In genomic region chr4:55347610-55348228, GRCh38 we compare ENCODE assay signal across 8 cellular contexts. TPM values are rescaled to one million over a fixed set of nuclear protein-coding genes. Genes with fewer than 3 reads are reported as not detected.
A peak's percentile ranks its signal among the peaks of the same experiment; 100 is the strongest.
DNase-seq lines count a peak whose midpoint lies in the region; ATAC-seq and TF ChIP-seq lines count a peak whose summit lies in the region.

No MANE protein-coding gene starts in this region.

- no peak overlapping the region for H3K56ac ChIP-seq in H9 (ENCODE audit: insufficient read length, low read depth, low read length)

- no peak overlapping the region for H2AK5ac ChIP-seq in H9 (ENCODE audit: insufficient read length, low read length)

- no peaks in the 10 kb centered on the region for H3K79me1 ChIP-seq in H9 (ENCODE audit: insufficient read depth, low read depth, low read length, poor library complexity, severe bottlenecking)

- no peak overlapping the region for H3K14ac ChIP-seq in H9 (ENCODE audit: insufficient read depth, low read length)

- TF ChIP-seq CTCF in 22Rv1 (IDR thresholded peaks at IDR 0.05) (no peak), H9 (conservative IDR thresholded peaks at IDR 0.05) (no peak), gastroesophageal sphincter (IDR thresholded peaks at IDR 0.05) (no peak), testis (IDR thresholded peaks at IDR 0.05) (no peak)

- ATAC-seq in gastroesophageal sphincter (no peak), HG02642 (IDR thresholded peaks at IDR 0.05; ENCODE audit: poor library complexity, unreplicated experiment) (no peak)

- no peak overlapping the region for H3K18ac ChIP-seq in H9 (ENCODE audit: insufficient read length, low read depth, low read length)

- peaks cover 6% of the 10 kb centered on the region for H3K23me2 ChIP-seq in H9 (ENCODE audit: insufficient read length, low read depth, low read length, poor library complexity, severe bottlenecking)

- intact Hi-C loops in testis (cut with DNase I; ENCODE audit: low total_unique reads): no loop called here

- H4K8ac ChIP-seq in H9 (replicated peaks; ENCODE audit: insufficient read length, low read depth, low read length): no peak overlapping the region

- no peak overlapping the region for H4K5ac ChIP-seq in H9 (ENCODE audit: insufficient read length, low read depth, low read length)

- peaks cover 9 to 13% (median 13%) of the 10 kb centered on the region in 3 experiments for H3K36me3 Mint-ChIP-seq in H9 (ENCODE audit: insufficient read depth in 1 of 3, low read depth in 3 of 3)
- H3K36me3 Mint-ChIP-seq in T-helper 2 cell treated with Interferon-gamma antibody and Interleukin-4, amounts not matched to agents 5 μg/mL and 100 μg/mL, for 36 hours (ENCODE audit: low read depth): peaks cover 5% of the 10 kb centered on the region

- H3K27me3 ChIP-seq in H9 (ENCODE audit: insufficient read depth, low read length) (no peaks in the 10 kb centered on the region), gastroesophageal sphincter (no peaks in the 10 kb centered on the region), testis (no peaks in the 10 kb centered on the region)

- peaks cover 1% of the 10 kb centered on the region in 2 experiments for H3K9me3 Mint-ChIP-seq in H9
- H3K9me3 Mint-ChIP-seq in T-helper 2 cell treated with Interferon-gamma antibody and Interleukin-4, amounts not matched to agents 5 μg/mL and 100 μg/mL, for 36 hours: no peaks in the 10 kb centered on the region

- peak overlapping the region; percentile 87 for H3K27ac ChIP-seq in 22Rv1
- H3K27ac ChIP-seq in H9 (ENCODE audit: insufficient read length, low read depth, low read length): no peak overlapping the region
- H3K27ac ChIP-seq in gastroesophageal sphincter: peak overlapping the region in 3 of 4 donors; percentile 93 to 97 (median 96)
- no peak overlapping the region for H3K27ac ChIP-seq in testis

- H3K4me1 Mint-ChIP-seq in H9: peaks cover 20 to 23% of the 10 kb centered on the region in 2 experiments
- H3K4me1 Mint-ChIP-seq in T-helper 2 cell treated with Interferon-gamma antibody and Interleukin-4, amounts not matched to agents 5 μg/mL and 100 μg/mL, for 36 hours (ENCODE audit: low read depth): peaks cover 21% of the 10 kb centered on the region

- H2BK12ac ChIP-seq in H9 (ENCODE audit: insufficient read length, low read depth, low read length): no peak overlapping the region

- no peaks in the 10 kb centered on the region for H4K20me1 ChIP-seq in H9 (ENCODE audit: control insufficient read depth, insufficient read depth, insufficient read length)

- TF ChIP-seq POLR2A in gastroesophageal sphincter (IDR thresholded peaks at IDR 0.05): no peak
- TF ChIP-seq POLR2A in testis (IDR thresholded peaks at IDR 0.05): no peak

- no peak overlapping the region for H2AFZ ChIP-seq in H9 (ENCODE audit: low read length)

- no peak overlapping the region for H2BK5ac ChIP-seq in H9 (ENCODE audit: insufficient read length, low read length)

- no peaks in the 10 kb centered on the region for H3K79me2 ChIP-seq in H9 (ENCODE audit: insufficient read depth, low read length)

- H3K4me1 ChIP-seq in H9 (ENCODE audit: insufficient read depth, low read length): no peaks in the 10 kb centered on the region
- H3K4me1 ChIP-seq in gastroesophageal sphincter: peaks cover 0 to 27% (median 16%) of the 10 kb centered on the region in 3 donors
- peaks cover 8% of the 10 kb centered on the region for H3K4me1 ChIP-seq in testis

- no peak overlapping the region for H4K91ac ChIP-seq in H9 (ENCODE audit: insufficient read length, low read depth, low read length)

- no peaks in the 10 kb centered on the region for H3K36me3 ChIP-seq in gastroesophageal sphincter
- H3K36me3 ChIP-seq in testis (ENCODE audit: low read depth, missing control alignments): no peaks in the 10 kb centered on the region

- no peak overlapping the region for H3K27ac Mint-ChIP-seq in H9
- H3K27ac Mint-ChIP-seq in T-helper 2 cell treated with Interferon-gamma antibody and Interleukin-4, amounts not matched to agents 5 μg/mL and 100 μg/mL, for 36 hours: peak overlapping the region; percentile 80

- H3K4me3 ChIP-seq in gastroesophageal sphincter (no peak overlapping the region), testis (no peak overlapping the region)

- no peaks in the 10 kb centered on the region for H3K9me3 ChIP-seq in H9 (ENCODE audit: control insufficient read depth, low read depth, low read length)
- H3K9me3 ChIP-seq in gastroesophageal sphincter: no peaks in the 10 kb centered on the region
- H3K9me3 ChIP-seq in testis: no peaks in the 10 kb centered on the region

- peak overlapping the region; percentile 37 for H3K4me2 ChIP-seq in H9 (ENCODE audit: insufficient read depth, insufficient read length, low read length)

- DNase-seq in H9 (no peak), NCI-H82 treated with DMSO at 0.1 percent for 48 hours (lab: John Stamatoyannopoulos, UW; ENCODE audit: unreplicated experiment) (no peak), testis (no peak), NCI-H2227 (lab: John Stamatoyannopoulos, UW; ENCODE audit: unreplicated experiment) (no peak)
- DNase-seq in T-helper 2 cell treated with Interferon-gamma antibody and Interleukin-4, amounts not matched to agents 5 μg/mL and 100 μg/mL, for 36 hours (ENCODE audit: low spot score): no peak

- TF ChIP-seq EP300 in gastroesophageal sphincter (IDR thresholded peaks at IDR 0.05): no peak

- no peak overlapping the region for H3K23ac ChIP-seq in H9 (ENCODE audit: insufficient read length, low read depth, low read length)

- no peaks in the 10 kb centered on the region; the same call in 1 of the 2 replicates for H3K27me3 Mint-ChIP-seq in H9 (ENCODE audit: low read depth)
- no peaks in the 10 kb centered on the region for H3K27me3 Mint-ChIP-seq in T-helper 2 cell treated with Interferon-gamma antibody and Interleukin-4, amounts not matched to agents 5 μg/mL and 100 μg/mL, for 36 hours (ENCODE audit: low read depth)

- no peak overlapping the region for H2BK20ac ChIP-seq in H9 (ENCODE audit: low read depth, low read length, poor library complexity, severe bottlenecking)

- no peak overlapping the region for H2BK120ac ChIP-seq in H9 (ENCODE audit: low read depth, low read length, poor library complexity, severe bottlenecking)

- no CpG with 5 or more reads among the region's 3 CpGs for whole genome bisulfite sequencing in H9 (ENCODE audit: extremely low coverage, insufficient read length, low lambda C conversion rate)
- 77 to 83% methylated on average over 3 of the region's 3 CpGs for WGBS in gastroesophageal sphincter (ENCODE audit: low coverage in 1 of 2), 2 donors
- 72 to 77% methylated on average over 3 of the region's 3 CpGs for WGBS in testis, 2 donors

- peak overlapping the region; percentile 80 to 89; a peak in 4 of 5 replicates for H3K4me3 Mint-ChIP-seq in H9
- H3K4me3 Mint-ChIP-seq in T-helper 2 cell treated with Interferon-gamma antibody and Interleukin-4, amounts not matched to agents 5 μg/mL and 100 μg/mL, for 36 hours: peak overlapping the region; percentile 88

- no peak overlapping the region for H3T11ph ChIP-seq in H9 (ENCODE audit: low read length)

- no peak overlapping the region for H2BK15ac ChIP-seq in H9 (ENCODE audit: low read depth, low read length)

- no peak overlapping the region for H3K4ac ChIP-seq in H9 (ENCODE audit: low read depth, low read length)

- H3K9ac ChIP-seq in H9 (ENCODE audit: extremely low read depth, insufficient read length, low read length): no peak overlapping the region

RNA-seq across cellular contexts. Expression of gene SRD5A3, which starts 1.7 kb away (rescaled TPM):
- total RNA-seq in H9 (2021) (31.9 and 35.0 TPM in 2 replicates), gastroesophageal sphincter (1 to 10 TPM; 1.6 to 6.0 (median 4.8) TPM), testis (1 to 10 TPM; 4.9 to 8.0 TPM)
- polyA plus RNA-seq in testis (ENCODE audit: insufficient read depth, low read depth, low replicate concordance): 7.8 TPM

RNA-seq across cellular contexts. Expression of gene TMEM165, which starts 48.0 kb away (rescaled TPM):
- total RNA-seq in H9 (2021) (85.9 and 87.2 TPM in 2 replicates), gastroesophageal sphincter (100 to 1,000 TPM; 136 to 198 (median 169) TPM), testis (100 to 1,000 TPM in 1 of 2 donors, 10 to 100 TPM in 1; 94.8 to 122 TPM)
- polyA plus RNA-seq in testis (ENCODE audit: insufficient read depth, low read depth, low replicate concordance): 39.9 TPM

Comparison
In these comparisons a context has a peak if more than half of its experiments do, and no peak if none do; other contexts are left out.
1. H3K27ac ChIP-seq: peak in 22Rv1 (single experiment) and gastroesophageal sphincter (3 of 4); none in H9 (single experiment) and testis (0 of 2).